Comparison of ENCODE assay signal across 24 cellular contexts in the genomic region with DNA sequence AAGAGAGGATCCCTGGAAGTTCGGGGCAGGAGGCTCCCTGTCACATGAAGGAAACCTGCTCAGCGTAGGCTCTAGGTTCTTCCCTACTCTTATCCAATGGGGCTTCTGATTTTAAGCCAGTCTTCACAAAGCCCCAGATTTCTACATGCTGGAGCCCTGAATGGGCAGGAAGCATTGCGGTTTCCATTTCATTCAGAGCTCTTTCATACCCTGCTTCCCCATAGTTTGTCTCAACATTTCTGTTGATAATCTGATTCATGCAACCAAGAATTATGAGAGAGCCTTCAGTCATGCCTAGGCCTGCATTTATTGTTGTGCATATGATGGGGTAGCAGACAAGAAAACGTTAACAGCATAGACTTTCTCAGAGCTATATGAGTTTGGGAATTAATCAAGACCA. TPM values are rescaled to one million over a fixed set of nuclear protein-coding genes. Genes with fewer than 3 reads are reported as not detected.
"Had no signal": no experiment of that assay in that cellular context is flagged by ENCODE, and none has a peak within 500 bp of the region (broad histone marks: within the 10 kb centered on the region; RNA-seq: fewer than 3 reads in every experiment).

No MANE protein-coding gene starts in this region.

- H3K9me3 ChIP-seq: left ventricle myocardium inferior, tibial nerve had no signal

- H3K4me1 ChIP-seq: left ventricle myocardium inferior, neural progenitor cell had no signal

- DNase-seq: activated CD4-positive, alpha-beta memory T cell treated with anti-CD3 and anti-CD28 coated beads, Interleukin-2, amount 10 ng/mL, durations not matched to agents 7 days and 5 days; activated CD4-positive, alpha-beta T cell treated with anti-CD3 and anti-CD28 coated beads for 48 hours; activated CD8-positive, alpha-beta memory T cell treated with anti-CD3 and anti-CD28 coated beads, Interleukin-2, amount 10 ng/mL, durations not matched to agents 7 days and 5 days; activated effector memory CD4-positive, alpha-beta T cell treated with anti-CD3 and anti-CD28 coated beads, Interleukin-2, amount 50 U/mL, for 16 hours; activated naive CD4-positive, alpha-beta T cell treated with anti-CD3 and anti-CD28 coated beads, Interleukin-2, amount 10 ng/mL, durations not matched to agents 7 days and 5 days; activated T-cell treated with anti-CD3 and anti-CD28 coated beads for 4 hours; amygdala; hippocampal formation; left ventricle myocardium inferior; naive thymus-derived CD8-positive, alpha-beta T cell; posterior cingulate gyrus; small intestine; stimulated activated CD4-positive, alpha-beta T cell treated with anti-CD3 and anti-CD28 coated beads, Interleukin-2, amount 100 ng/mL, for 24 hours; stimulated activated naive CD8-positive, alpha-beta T cell treated with anti-CD3 and anti-CD28 coated beads, Interleukin-15, amount 100 ng/mL, for 72 hours had no signal

- H3K27ac ChIP-seq: left ventricle myocardium inferior, neural progenitor cell, tibial nerve had no signal

- ATAC-seq: activated CD8-positive, alpha-beta memory T cell treated with anti-CD3 and anti-CD28 coated beads, Interleukin-2, amount 10 ng/mL, durations not matched to agents 7 days and 5 days; naive thymus-derived CD8-positive, alpha-beta T cell; sciatic nerve; stimulated activated effector memory CD8-positive, alpha-beta T cell treated with anti-CD3 and anti-CD28 coated beads, Interleukin-12 subunit alpha, Interleukin-12 subunit beta, amount 100 ng/mL, for 72 hours; stimulated activated naive CD8-positive, alpha-beta T cell treated with anti-CD3 and anti-CD28 coated beads, Interleukin-15, amount 100 ng/mL, for 72 hours had no signal

- H2AFZ ChIP-seq: neural progenitor cell had no signal

- H3K36me3 ChIP-seq: left ventricle myocardium inferior, neural progenitor cell, tibial nerve had no signal

- H3K9ac ChIP-seq: neural progenitor cell had no signal

- H3K4me2 ChIP-seq: neural progenitor cell had no signal

- H3K27me3 ChIP-seq: neural progenitor cell, tibial nerve had no signal

- H3K4me3 ChIP-seq: left ventricle myocardium inferior, neural progenitor cell, tibial nerve had no signal

RNA-seq across cellular contexts. Expression of gene HBE1, which starts 16.0 kb away (rescaled TPM):
- total RNA-seq: activated CD4-positive, alpha-beta memory T cell treated with anti-CD3 and anti-CD28 coated beads, Interleukin-2, amount 10 ng/mL, durations not matched to agents 7 days and 5 days; activated CD8-positive, alpha-beta memory T cell treated with anti-CD3 and anti-CD28 coated beads, Interleukin-2, amount 10 ng/mL, durations not matched to agents 7 days and 5 days; cardiac septum; chondrocyte; left ventricle myocardium inferior; lung microvascular endothelial cell; naive thymus-derived CD8-positive, alpha-beta T cell; omental fat pad; renal cortical epithelial cell; sciatic nerve; tibial nerve had no signal

RNA-seq across cellular contexts. Expression of gene OR51B4, which starts 16.0 kb away (rescaled TPM):
- total RNA-seq: activated CD4-positive, alpha-beta memory T cell treated with anti-CD3 and anti-CD28 coated beads, Interleukin-2, amount 10 ng/mL, durations not matched to agents 7 days and 5 days; activated CD8-positive, alpha-beta memory T cell treated with anti-CD3 and anti-CD28 coated beads, Interleukin-2, amount 10 ng/mL, durations not matched to agents 7 days and 5 days; cardiac septum; chondrocyte; left ventricle myocardium inferior; lung microvascular endothelial cell; naive thymus-derived CD8-positive, alpha-beta T cell; omental fat pad; renal cortical epithelial cell had no signal

RNA-seq across cellular contexts. Expression of gene HBG2, which starts 31.1 kb away (rescaled TPM):
- total RNA-seq: activated CD4-positive, alpha-beta memory T cell treated with anti-CD3 and anti-CD28 coated beads, Interleukin-2, amount 10 ng/mL, durations not matched to agents 7 days and 5 days; activated CD8-positive, alpha-beta memory T cell treated with anti-CD3 and anti-CD28 coated beads, Interleukin-2, amount 10 ng/mL, durations not matched to agents 7 days and 5 days; chondrocyte; left ventricle myocardium inferior; lung microvascular endothelial cell; naive thymus-derived CD8-positive, alpha-beta T cell; renal cortical epithelial cell; tibial nerve had no signal

RNA-seq across cellular contexts. Expression of gene HBG1, which starts 36.0 kb away (rescaled TPM):
- total RNA-seq: activated CD4-positive, alpha-beta memory T cell treated with anti-CD3 and anti-CD28 coated beads, Interleukin-2, amount 10 ng/mL, durations not matched to agents 7 days and 5 days; activated CD8-positive, alpha-beta memory T cell treated with anti-CD3 and anti-CD28 coated beads, Interleukin-2, amount 10 ng/mL, durations not matched to agents 7 days and 5 days; cardiac septum; chondrocyte; left ventricle myocardium inferior; lung microvascular endothelial cell; mesothelial cell of epicardium; naive thymus-derived CD8-positive, alpha-beta T cell; omental fat pad; renal cortical epithelial cell; tibial nerve had no signal

RNA-seq across cellular contexts. Expression of gene OR51B2, which starts 38.4 kb away (rescaled TPM):
- total RNA-seq: activated CD4-positive, alpha-beta memory T cell treated with anti-CD3 and anti-CD28 coated beads, Interleukin-2, amount 10 ng/mL, durations not matched to agents 7 days and 5 days; activated CD8-positive, alpha-beta memory T cell treated with anti-CD3 and anti-CD28 coated beads, Interleukin-2, amount 10 ng/mL, durations not matched to agents 7 days and 5 days; cardiac septum; chondrocyte; left ventricle myocardium inferior; lung microvascular endothelial cell; naive thymus-derived CD8-positive, alpha-beta T cell; renal cortical epithelial cell had no signal
